ENCODE assay signal across 25 cellular contexts in the genomic region with DNA sequence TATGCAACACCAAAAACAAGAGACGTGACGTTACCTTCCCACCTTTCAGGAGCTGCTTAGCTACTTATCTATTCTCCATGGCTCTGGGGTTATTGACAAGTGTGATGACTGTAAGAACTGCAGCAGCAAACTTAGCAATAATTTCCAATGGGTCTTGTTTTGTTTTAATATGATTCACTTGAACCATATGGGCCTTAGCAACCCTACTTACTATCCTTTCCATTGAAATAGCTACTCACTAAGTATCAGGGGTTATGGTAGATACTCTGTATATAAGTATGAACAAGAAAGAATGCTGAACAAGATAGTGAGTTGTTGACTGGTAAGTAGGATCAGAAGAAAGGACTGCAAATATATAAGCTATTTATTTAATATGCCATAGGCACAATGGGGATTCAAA.
"Had no signal": no experiment of that assay in that cellular context is flagged by ENCODE, and none has a peak within 500 bp of the region (broad histone marks: within the 10 kb centered on the region; RNA-seq: fewer than 3 reads in every experiment).

No MANE protein-coding gene starts in this region.

- H3K36me3 Mint-ChIP-seq: memory B cell; natural killer cell; stimulated activated memory B cell treated with anti-CD40 and anti-IgM and Interleukin-4, amounts not matched to agents 10 μg/mL and 1 μg/mL and 100 μg/mL, for 72 hours had no signal

- H3K36me3 ChIP-seq: esophagus muscularis mucosa, gastroesophageal sphincter, heart left ventricle, ovary, sigmoid colon, stomach, thyroid gland, vagina had no signal

- ATAC-seq: foreskin keratinocyte; gastroesophageal sphincter; heart left ventricle; left lobe of liver; natural killer cell; psoas muscle; right cardiac atrium; stimulated activated memory B cell treated with anti-CD40 and anti-IgM and Interleukin-4, amounts not matched to agents 10 μg/mL and 1 μg/mL and 100 μg/mL, for 72 hours had no signal

- DNase-seq: dermis blood vessel endothelial cell; effector memory CD4-positive, alpha-beta T cell; foreskin keratinocyte; heart left ventricle; kidney; natural killer cell; occipital lobe; ovary; posterior cingulate gyrus; psoas muscle; right cardiac atrium; sigmoid colon; stimulated activated CD4-positive, alpha-beta T cell treated with anti-CD3 and anti-CD28 coated beads, Interleukin-2, amount 100 ng/mL, for 24 hours; stimulated activated CD4-positive, alpha-beta T cell treated with anti-CD3 and anti-CD28 coated beads, Interleukin-4, amount 100 ng/mL, for 24 hours; stomach; thyroid gland; trophoblast cell had no signal

- H3K4me3 Mint-ChIP-seq: memory B cell; natural killer cell; stimulated activated memory B cell treated with anti-CD40 and anti-IgM and Interleukin-4, amounts not matched to agents 10 μg/mL and 1 μg/mL and 100 μg/mL, for 72 hours had no signal

- H3K4me1 Mint-ChIP-seq: memory B cell, natural killer cell had no signal

- H3K27me3 Mint-ChIP-seq: memory B cell; stimulated activated memory B cell treated with anti-CD40 and anti-IgM and Interleukin-4, amounts not matched to agents 10 μg/mL and 1 μg/mL and 100 μg/mL, for 72 hours had no signal

- H3K4me3 ChIP-seq: esophagus muscularis mucosa, gastroesophageal sphincter, heart left ventricle, hepatocyte, lung, ovary, psoas muscle, sigmoid colon, stomach, thyroid gland, vagina had no signal

- H3K27me3 ChIP-seq: esophagus muscularis mucosa, foreskin keratinocyte, gastroesophageal sphincter, heart left ventricle, hepatocyte, ovary, sigmoid colon, stomach, thyroid gland, vagina had no signal

- H3K9me3 ChIP-seq: esophagus muscularis mucosa, gastroesophageal sphincter, heart left ventricle, ovary, psoas muscle, sigmoid colon, stomach, thyroid gland, vagina had no signal

- H3K9me3 Mint-ChIP-seq: memory B cell; natural killer cell; stimulated activated memory B cell treated with anti-CD40 and anti-IgM and Interleukin-4, amounts not matched to agents 10 μg/mL and 1 μg/mL and 100 μg/mL, for 72 hours had no signal

- H3K27ac Mint-ChIP-seq: memory B cell; natural killer cell; stimulated activated memory B cell treated with anti-CD40 and anti-IgM and Interleukin-4, amounts not matched to agents 10 μg/mL and 1 μg/mL and 100 μg/mL, for 72 hours had no signal
